30 cellular contexts compared by ENCODE assay signal in the genomic region with DNA sequence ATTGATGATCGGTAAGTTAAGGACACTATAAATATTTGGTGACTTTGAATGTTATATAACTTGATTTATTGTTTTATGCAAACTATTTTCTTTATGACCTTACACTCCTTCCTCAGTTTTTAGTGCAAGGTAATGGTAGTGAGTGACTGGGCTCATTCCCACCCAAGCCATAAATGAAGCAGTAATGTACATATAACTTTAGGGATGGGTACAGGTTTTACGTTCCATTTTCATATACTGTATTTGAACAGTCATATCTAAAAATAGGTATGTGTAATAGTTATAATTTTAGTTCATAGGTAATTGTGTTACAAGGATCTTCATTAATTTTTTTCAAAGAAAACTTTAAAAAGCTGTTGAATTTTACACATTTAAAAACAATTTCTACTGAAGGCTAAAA.
"Had no signal": no experiment of that assay in that cellular context is flagged by ENCODE, and none has a peak within 500 bp of the region (broad histone marks: within the 10 kb centered on the region; RNA-seq: fewer than 3 reads in every experiment).

No MANE protein-coding gene starts in this region.

- FAIRE-seq: keratinocyte had no signal

- H3K9me3 ChIP-seq: left lung, lower lobe of right lung, neutrophil, right atrium auricular region, right lobe of liver, stomach, testis, thyroid gland, transverse colon, upper lobe of left lung, vagina had no signal

- ATAC-seq: left cardiac atrium; left lung; lower lobe of right lung; natural killer cell; right lobe of liver; stimulated activated naive B cell treated with anti-CD40 and anti-IgM and Interleukin-4, amounts not matched to agents 10 μg/mL and 1 μg/mL and 100 μg/mL, for 72 hours; stimulated activated naive CD8-positive, alpha-beta T cell treated with anti-CD3 and anti-CD28 coated beads, Interleukin-15, Interleukin-2, amounts not matched to agents 100 U/mL and 50 U/mL, for 24 hours had no signal

- H3K4me3 ChIP-seq: hepatocyte, left lung, lower lobe of right lung, neural progenitor cell, right atrium auricular region, right lobe of liver, stomach, testis, thyroid gland, transverse colon, upper lobe of left lung, vagina had no signal

- H3K4me1 Mint-ChIP-seq: nephron progenitor cell, neural progenitor cell had no signal

- H3K27ac Mint-ChIP-seq: naive B cell; natural killer cell; nephron progenitor cell; neural progenitor cell; progenitor cell of endocrine pancreas; stimulated activated naive B cell treated with anti-CD40 and anti-IgM and Interleukin-4, amounts not matched to agents 10 μg/mL and 1 μg/mL and 100 μg/mL, for 72 hours had no signal

- DNase-seq: kidney glomerular epithelial cell; left cardiac atrium; left lung; lower lobe of right lung; mammary epithelial cell; mesenchymal stem cell; naive B cell; natural killer cell; nephron progenitor cell; occipital lobe; right lobe of liver; stimulated activated CD4-positive, alpha-beta T cell treated with anti-CD3 and anti-CD28 coated beads, Interleukin-12 subunit alpha, Interleukin-12 subunit beta, amount 100 ng/mL, for 4 hours; stimulated activated CD4-positive, alpha-beta T cell treated with anti-CD3 and anti-CD28 coated beads, Interleukin-15, amount 100 ng/mL, for 24 hours; stimulated activated CD4-positive, alpha-beta T cell treated with anti-CD3 and anti-CD28 coated beads, Interleukin-2, amount 100 ng/mL, for 24 hours; stimulated activated CD4-positive, alpha-beta T cell treated with anti-CD3 and anti-CD28 coated beads, Interleukin-4, amount 100 ng/mL, for 1 hour; stimulated activated naive B cell treated with anti-CD40 and anti-IgM and Interleukin-4, amounts not matched to agents 10 μg/mL and 1 μg/mL and 100 μg/mL, for 72 hours; stimulated activated naive CD8-positive, alpha-beta T cell treated with anti-CD3 and anti-CD28 coated beads, Interleukin-15, Interleukin-2, amounts not matched to agents 100 U/mL and 50 U/mL, for 24 hours; stomach; testis; thyroid gland; transverse colon; upper lobe of left lung had no signal

- H3K36me3 ChIP-seq: lower lobe of right lung, neural progenitor cell, right atrium auricular region, right lobe of liver, thyroid gland, vagina had no signal

- H3K4me3 Mint-ChIP-seq: naive B cell; natural killer cell; nephron progenitor cell; neural progenitor cell; stimulated activated naive B cell treated with anti-CD40 and anti-IgM and Interleukin-4, amounts not matched to agents 10 μg/mL and 1 μg/mL and 100 μg/mL, for 72 hours had no signal

- H3K27me3 Mint-ChIP-seq: naive B cell; progenitor cell of endocrine pancreas; stimulated activated naive B cell treated with anti-CD40 and anti-IgM and Interleukin-4, amounts not matched to agents 10 μg/mL and 1 μg/mL and 100 μg/mL, for 72 hours had no signal

- H3K9me3 Mint-ChIP-seq: naive B cell; natural killer cell; nephron progenitor cell; neural progenitor cell; stimulated activated naive B cell treated with anti-CD40 and anti-IgM and Interleukin-4, amounts not matched to agents 10 μg/mL and 1 μg/mL and 100 μg/mL, for 72 hours had no signal

- H3K4me1 ChIP-seq: left lung, lower lobe of right lung, neural progenitor cell, parathyroid adenoma, right atrium auricular region, right lobe of liver, stomach, testis, thyroid gland, transverse colon, upper lobe of left lung, vagina had no signal

- H3K36me3 Mint-ChIP-seq: natural killer cell had no signal
